ENCODE assay signal across 9 cellular contexts in genomic region chr1:9289724-9290493, GRCh38. TPM values are rescaled to one million over a fixed set of nuclear protein-coding genes. Genes with fewer than 3 reads are reported as not detected.
DNase-seq lines count a peak whose midpoint lies in the region; ATAC-seq and TF ChIP-seq lines count a peak whose summit lies in the region.
"Had no signal": no experiment of that assay in that cellular context is flagged by ENCODE, and none has a peak within 500 bp of the region (broad histone marks: within the 10 kb centered on the region; RNA-seq: fewer than 3 reads in every experiment).

No MANE protein-coding gene starts in this region.

- TF ChIP-seq POLR2A in NB4 (IDR thresholded peaks at IDR 0.05; ENCODE audit: extremely low read depth, insufficient read length), result no peak

- H3K27me3 Mint-ChIP-seq in natural killer cell (ENCODE audit: low read depth in 2 of 2), result no peaks in the 10 kb centered on the region

- H3K4me3 Mint-ChIP-seq in natural killer cell, result peak overlapping the region; percentile 29
- H3K4me3 Mint-ChIP-seq: dendritic cell treated with granulocyte-macrophage colony-stimulating factor and Interleukin-4, amounts not matched to agents 40 ng/mL and 50 ng/mL, for 4 days had no signal

- H3K4me1 Mint-ChIP-seq in natural killer cell, result peaks cover 10 to 22% of the 10 kb centered on the region in 2 donors

- peak overlapping the region; percentile 73 for H3K27ac ChIP-seq in coronary artery

- peaks cover 3 to 5% of the 10 kb centered on the region in 2 donors for H3K9me3 Mint-ChIP-seq in natural killer cell

- H3K27ac Mint-ChIP-seq in natural killer cell, result no peak overlapping the region
- H3K27ac Mint-ChIP-seq: dendritic cell treated with granulocyte-macrophage colony-stimulating factor and Interleukin-4, amounts not matched to agents 40 ng/mL and 50 ng/mL, for 4 days had no signal

- H3K4me3 ChIP-seq in AG09309 (ENCODE audit: control insufficient read depth, low read depth, low read length), result no peak overlapping the region
- no peak overlapping the region for H3K4me3 ChIP-seq in NB4 (ENCODE audit: low read depth, low read length)
- H3K4me3 ChIP-seq in coronary artery, result peak overlapping the region; percentile 4

- DNase-seq in AG09309 (ENCODE audit: low read depth), result peak; percentile 85
- peak; percentile 73 for DNase-seq in NB4 (ENCODE audit: low read depth)
- DNase-seq in coronary artery (ENCODE audit: low spot score), result peak; percentile 88
- no peak for DNase-seq in natural killer cell
- DNase-seq in NCI-H1092 (lab: John Stamatoyannopoulos, UW), result no peak
- DNase-seq in NAMALWA (ENCODE audit: low spot score), result no peak
- DNase-seq in mesenteric fat pad (ENCODE audit: low spot score), result no peak

- no peak for TF ChIP-seq CTCF in AG09309 (IDR thresholded peaks at IDR 0.05; ENCODE audit: control insufficient read depth, insufficient read depth, low read depth, low read length, missing control alignments)
- TF ChIP-seq CTCF in NB4 (IDR thresholded peaks at IDR 0.05; ENCODE audit: low read depth, low read length), result no peak
- TF ChIP-seq CTCF in coronary artery (IDR thresholded peaks at IDR 0.05), result no peak
- TF ChIP-seq CTCF in natural killer cell (IDR thresholded peaks at IDR 0.05), result no peak

- peaks cover 8% of the 10 kb centered on the region for H3K36me3 Mint-ChIP-seq in natural killer cell

- ATAC-seq in natural killer cell (no peak), GM19035 (IDR thresholded peaks at IDR 0.05; ENCODE audit: unreplicated experiment) (no peak)

- intact Hi-C loops in natural killer cell (cut with micrococcal nuclease), result loop anchor here (1.0 kb wide), 2 partner anchors 165 to 201 kb away; no protein-coding TSS in a partner anchor

RNA-seq across cellular contexts. Expression of gene SPSB1, which starts 2.8 kb away (rescaled TPM):
- total RNA-seq in natural killer cell (1 to 10 TPM in 2 of 3 donors, under 1 TPM in 1; 0.82 to 3.0 (median 1.5) TPM), mesenteric fat pad (48.8 TPM)

RNA-seq across cellular contexts. Expression of gene H6PD, which starts 55.3 kb away (rescaled TPM):
- total RNA-seq in natural killer cell (10 to 100 TPM; 24.3 to 37.1 (median 31.2) TPM), mesenteric fat pad (77.6 TPM)

Comparison
In these comparisons a context has a peak if more than half of its experiments do, and no peak if none do; other contexts are left out.
1. DNase-seq: peak in AG09309 (single experiment), NB4 (single experiment) and coronary artery (single experiment); none in natural killer cell (single experiment), NCI-H1092 (single experiment), NAMALWA (single experiment) and mesenteric fat pad (single experiment).
2. RNA of gene SPSB1, which starts 2.8 kb away (total RNA-seq): 48.8 TPM in mesenteric fat pad (single experiment); 0.82 to 3.0 TPM in natural killer cell; every median in the first group is over 10 times any median in the second.